ENCODE assay signal across 19 cellular contexts in genomic region chr12:111904438-111904837, GRCh38.
DNase-seq lines count a peak whose midpoint lies in the region; ATAC-seq, FAIRE-seq and TF ChIP-seq lines count a peak whose summit lies in the region.
"Had no signal": no experiment of that assay in that cellular context is flagged by ENCODE, and none has a peak within 500 bp of the region (broad histone marks: within the 10 kb centered on the region; RNA-seq: fewer than 3 reads in every experiment).

No MANE protein-coding gene starts in this region.

- H2BK5ac ChIP-seq in IMR-90 (ENCODE audit: low read depth, low read length, poor library complexity, severe bottlenecking), result no peak overlapping the region

- TF ChIP-seq CTCF in heart right ventricle (IDR thresholded peaks at IDR 0.05), result no peak
- TF ChIP-seq CTCF in IMR-90 (conservative IDR thresholded peaks at IDR 0.05; ENCODE audit: low read depth, low read length), result no peak
- TF ChIP-seq CTCF in K562 (IDR thresholded peaks at IDR 0.05 in 2 of 3, conservative IDR thresholded peaks at IDR 0.05 in 1 of 3; ENCODE audit: insufficient read depth in 2 of 3, low read depth in 1 of 3, low read length in 3 of 3), result no peak
- TF ChIP-seq CTCF in nephron progenitor cell (IDR thresholded peaks at IDR 0.05), result no peak

- H3K27me3 ChIP-seq in heart right ventricle, result no peaks in the 10 kb centered on the region
- no peaks in the 10 kb centered on the region for H3K27me3 ChIP-seq in IMR-90 (ENCODE audit: control insufficient read depth, insufficient read depth, low read length)
- no peaks in the 10 kb centered on the region for H3K27me3 ChIP-seq in K562 (ENCODE audit: control insufficient read depth in 2 of 2, insufficient read depth in 2 of 2, low read length in 2 of 2)

- H3K4me1 Mint-ChIP-seq in nephron progenitor cell, result no peaks in the 10 kb centered on the region

- TF ChIP-seq RAD21 in IMR-90 (IDR thresholded peaks at IDR 0.05; ENCODE audit: low read length), result no peak
- TF ChIP-seq RAD21 in K562 (CRISPR knock-in tag; conservative IDR thresholded peaks at IDR 0.05 in 1 of 2, IDR thresholded peaks at IDR 0.05 in 1 of 2), result no peak

- H3K27ac Mint-ChIP-seq in nephron progenitor cell, result peak overlapping the region; percentile 30

- no peak overlapping the region for H3K18ac ChIP-seq in IMR-90 (ENCODE audit: low read depth, low read length)

- H4K20me1 ChIP-seq in IMR-90 (ENCODE audit: insufficient read depth, low read length) (no peaks in the 10 kb centered on the region), K562 (replicated peaks; ENCODE audit: control insufficient read depth, insufficient read depth, low read length) (no peaks in the 10 kb centered on the region)

- H3K79me2 ChIP-seq in K562 (ENCODE audit: control insufficient read depth, insufficient read depth, low read length), result no peaks in the 10 kb centered on the region

- POLR2A ChIA-PET in IMR-90 (lab: Charles Lee; ENCODE audit: unreplicated experiment) (interaction anchor here (0.6 kb wide), 1 partner anchor 498 kb away, joined by 7 read pairs; no protein-coding TSS in a partner anchor), K562 (lab: Yijun Ruan, JAX) (interaction anchor here (0.6 to 1.0 kb wide), 3 partner anchors 14 to 109 kb away, joined by 3 to 5 read pairs (median 3); partner anchors contain the start of genes ERP29 and TMEM116)

- H3K4me2 ChIP-seq in IMR-90 (ENCODE audit: low read depth, low read length), result no peak overlapping the region
- H3K4me2 ChIP-seq in K562 (ENCODE audit: insufficient read depth, low read length), result no peak overlapping the region; the same call in 1 of the 2 replicates
- H3K4me2 ChIP-seq: A549 had no signal

- H3K27ac ChIP-seq in heart right ventricle, result no peak overlapping the region
- no peak overlapping the region for H3K27ac ChIP-seq in IMR-90 (ENCODE audit: insufficient read depth, low read length)
- no peak overlapping the region for H3K27ac ChIP-seq in K562 (ENCODE audit: extremely low read depth, low read depth, low read length)
- H3K27ac ChIP-seq: A549, HL-60, SK-N-MC had no signal

- no peak overlapping the region for H4K91ac ChIP-seq in IMR-90 (ENCODE audit: insufficient read depth, low read depth, low read length)

- no peak for TF ChIP-seq EP300 in K562 (IDR thresholded peaks at IDR 0.05; ENCODE audit: low read length)

- H2AFZ ChIP-seq in IMR-90 (replicated peaks; ENCODE audit: low read length, poor library complexity) (peak overlapping the region; percentile 27), K562 (ENCODE audit: low read depth, low read length) (no peak overlapping the region)

- CTCF ChIA-PET in IMR-90 (lab: Yijun Ruan, JAX), result no interaction called here
- CTCF ChIA-PET in K562 (lab: Yijun Ruan, JAX; ENCODE audit: low intra/inter-chr PET ratio), result no interaction called here

- no peak overlapping the region for H2BK20ac ChIP-seq in IMR-90 (ENCODE audit: low read depth, low read length)

- ATAC-seq in Right ventricle myocardium superior (ENCODE audit: poor library complexity) (peak; percentile 35), heart right ventricle (no peak), IMR-90 (ENCODE audit: low read depth) (no peak), K562 (peak; percentile 47; the same call in 2 of the 3 replicates), HG02973 (IDR thresholded peaks at IDR 0.05; ENCODE audit: unreplicated experiment) (no peak)

- no peak overlapping the region for H3K4ac ChIP-seq in IMR-90 (ENCODE audit: low read depth, low read length)

- dilution Hi-C loops in IMR-90 (cut with HindIII; ENCODE audit: low sequenced_read_pairs, unreplicated experiment), result no loop called here

- no peak overlapping the region for H3K56ac ChIP-seq in IMR-90 (ENCODE audit: extremely low read depth, insufficient read depth, low read length)

- no TSS peak for BruUV-seq in IMR-90 (replicated peaks; lab: Mats Ljungman, UMichigan)
- BruUV-seq in K562 (replicated peaks; lab: Mats Ljungman, UMichigan), result no TSS peak

- intact Hi-C loops in Right ventricle myocardium superior (cut with DNase I), result no loop called here
- intact Hi-C loops in heart right ventricle (cut with DNase I), result no loop called here
- intact Hi-C loops in IMR-90 (cut with micrococcal nuclease), result no loop called here
- intact Hi-C loops in K562 (cut with micrococcal nuclease), result no loop called here

- H3K23ac ChIP-seq in IMR-90 (ENCODE audit: low read depth, low read length), result no peak overlapping the region

- no peak overlapping the region for H4K5ac ChIP-seq in IMR-90 (ENCODE audit: low read depth, low read length)

- no peak overlapping the region for H4K8ac ChIP-seq in IMR-90 (ENCODE audit: low read depth in 2 of 2, low read length in 2 of 2)

- no peaks in the 10 kb centered on the region for H3K79me1 ChIP-seq in IMR-90 (ENCODE audit: low read depth in 1 of 2, low read length in 2 of 2)

- peaks cover 50% of the 10 kb centered on the region for H3K9me3 Mint-ChIP-seq in nephron progenitor cell

- peaks cover 0 to 26% (median 4%) of the 10 kb centered on the region in 11 donors for H3K9me3 ChIP-seq in heart right ventricle
- H3K9me3 ChIP-seq in IMR-90 (ENCODE audit: control insufficient read depth, insufficient read depth, low read length), result no peaks in the 10 kb centered on the region; the same call in 1 of the 2 replicates
- H3K9me3 ChIP-seq in K562 (replicated peaks; ENCODE audit: control insufficient read depth, insufficient read depth, low read depth, low read length), result no peaks in the 10 kb centered on the region

- H2BK120ac ChIP-seq in IMR-90 (ENCODE audit: low read depth, low read length), result no peak overlapping the region

- H3K4me1 ChIP-seq in heart right ventricle (no peaks in the 10 kb centered on the region), IMR-90 (ENCODE audit: control insufficient read depth, insufficient read depth, low read length) (no peaks in the 10 kb centered on the region), K562 (replicated peaks in 1 of 2; ENCODE audit: control insufficient read depth in 2 of 2, insufficient read depth in 2 of 2, low read length in 2 of 2) (peaks cover 0 to 3% of the 10 kb centered on the region in 2 experiments; a peak in 2 of 5 replicates)
- H3K4me1 ChIP-seq: A549 had no signal

- H3K27me3 Mint-ChIP-seq in nephron progenitor cell (ENCODE audit: low read depth, poor library complexity), result no peaks in the 10 kb centered on the region

- H3K9ac ChIP-seq in IMR-90 (ENCODE audit: low read depth, low read length) (no peak overlapping the region), K562 (ENCODE audit: insufficient read depth in 1 of 2, low read depth in 2 of 2, low read length in 2 of 2) (no peak overlapping the region)

- TF ChIP-seq POLR2A in IMR-90 (IDR thresholded peaks at IDR 0.05; ENCODE audit: low read depth, low read length) (no peak), K562 (conservative IDR thresholded peaks at IDR 0.05) (no peak)

- no peak overlapping the region for H2AK9ac ChIP-seq in IMR-90 (replicated peaks; ENCODE audit: low read depth, low read length, poor library complexity)

- H3K4me3 Mint-ChIP-seq in nephron progenitor cell, result no peak overlapping the region

- no peak overlapping the region for H3K4me3 ChIP-seq in heart right ventricle
- no peak overlapping the region for H3K4me3 ChIP-seq in IMR-90 (ENCODE audit: insufficient read depth, low read depth, low read length)
- no peak overlapping the region for H3K4me3 ChIP-seq in K562
- H3K4me3 ChIP-seq: A549, SK-N-MC had no signal

- no peak overlapping the region for H3K14ac ChIP-seq in IMR-90 (replicated peaks; ENCODE audit: low read depth, low read length)

- DNase-seq in Right ventricle myocardium superior (no peak), heart right ventricle (no peak), IMR-90 (peak; percentile 1), K562 (ENCODE audit: extremely low read depth in 1 of 4, low spot score in 3 of 4) (peak in 1 of 4 experiments; percentile 28), nephron progenitor cell (no peak), DMS53 treated with DMSO at 0.1 percent for 48 hours (lab: John Stamatoyannopoulos, UW; ENCODE audit: unreplicated experiment) (no peak), NCI-H146 (lab: John Stamatoyannopoulos, UW) (no peak)
- DNase-seq: C1 segment of cervical spinal cord, DMS153, HCEC 1CT, NCI-H1417, NCI-H1930, NCI-H446 treated with DMSO at 0.1 percent for 48 hours, NCI-H774 had no signal

- H3K36me3 ChIP-seq in heart right ventricle (peaks cover 0 to 39% (median 0%) of the 10 kb centered on the region in 9 donors), IMR-90 (ENCODE audit: control insufficient read depth, insufficient read depth, low read length) (peaks cover 7% of the 10 kb centered on the region), K562 (ENCODE audit: control insufficient read depth, insufficient read depth, low read length) (peaks cover 19% of the 10 kb centered on the region)

- in situ Hi-C loops in IMR-90 (cut with MboI; ENCODE audit: low sequenced_read_pairs), result no loop called here
- in situ Hi-C loops in K562 (cut with MboI), result no loop called here

- H3K36me3 Mint-ChIP-seq in nephron progenitor cell (ENCODE audit: low read depth), result peaks cover 78% of the 10 kb centered on the region

- H2AK5ac ChIP-seq in IMR-90 (ENCODE audit: low read depth, low read length), result no peak overlapping the region

- H3K9me1 ChIP-seq in IMR-90 (ENCODE audit: insufficient read depth, low read length) (peaks cover 10% of the 10 kb centered on the region), K562 (ENCODE audit: control insufficient read depth, insufficient read depth, low read length) (no peaks in the 10 kb centered on the region)

- no peak overlapping the region for H2BK15ac ChIP-seq in IMR-90 (ENCODE audit: low read depth, low read length)

- FAIRE-seq in K562 (lab: Jason Lieb, UNC), result no peak
- FAIRE-seq: A549, HTR-8/SVneo had no signal

TF ChIP-seq in IMR-90, 13 proteins besides CTCF, POLR2A, EP300 and RAD21 (continues in another document):
- no peak for TF ChIP-seq MAZ (IDR thresholded peaks at IDR 0.05; ENCODE audit: borderline replicate concordance, low read depth, low read length)
- no peak for TF ChIP-seq MAFK (IDR thresholded peaks at IDR 0.05; ENCODE audit: low read depth, low read length)
- no peak for TF ChIP-seq NFE2L2 (IDR thresholded peaks at IDR 0.05; ENCODE audit: low read depth, low read length)
- TF ChIP-seq FOS (IDR thresholded peaks at IDR 0.05; ENCODE audit: low read depth, low read length), result no peak

TF ChIP-seq in K562, 482 proteins besides CTCF, POLR2A, EP300 and RAD21 (continues in another document):
- TF ChIP-seq ZC3H8 (IDR thresholded peaks at IDR 0.05), result no peak
- peak; percentile 27; the same call in 1 of the 2 replicates for TF ChIP-seq CBFA2T3 (IDR thresholded peaks at IDR 0.05)
- no peak for TF ChIP-seq RFX5 (IDR thresholded peaks at IDR 0.05; ENCODE audit: low read depth, low read length)
- TF ChIP-seq ZC3H11A (IDR thresholded peaks at IDR 0.05; ENCODE audit: low read depth, low read length), result no peak
- TF ChIP-seq NR4A1 (CRISPR knock-in tag; IDR thresholded peaks at IDR 0.05), result no peak
- TF ChIP-seq NR4A1 (tag; IDR thresholded peaks at IDR 0.05), result no peak
- TF ChIP-seq CREB1 (IDR thresholded peaks at IDR 0.05), result no peak
- TF ChIP-seq CREB1 (CRISPR knock-in tag; IDR thresholded peaks at IDR 0.05), result no peak
- TF ChIP-seq CBX3 (IDR thresholded peaks at IDR 0.05; ENCODE audit: borderline replicate concordance in 1 of 2, low read length in 2 of 2), result no peak
- no peak for TF ChIP-seq SREBF1 (IDR thresholded peaks at IDR 0.05; ENCODE audit: borderline replicate concordance, low read depth, low read length)
- no peak for TF ChIP-seq KAT2B (IDR thresholded peaks at IDR 0.05; ENCODE audit: low read depth, low read length)

Comparison
In these comparisons a context has a peak if more than half of its experiments do, and no peak if none do; other contexts are left out.
1. ATAC-seq: peak in Right ventricle myocardium superior (single experiment) and K562 (single experiment); none in heart right ventricle (0 of 8), IMR-90 (single experiment) and HG02973 (single experiment).